Comparison of ENCODE assay signal across 8 cellular contexts in the genomic region with DNA sequence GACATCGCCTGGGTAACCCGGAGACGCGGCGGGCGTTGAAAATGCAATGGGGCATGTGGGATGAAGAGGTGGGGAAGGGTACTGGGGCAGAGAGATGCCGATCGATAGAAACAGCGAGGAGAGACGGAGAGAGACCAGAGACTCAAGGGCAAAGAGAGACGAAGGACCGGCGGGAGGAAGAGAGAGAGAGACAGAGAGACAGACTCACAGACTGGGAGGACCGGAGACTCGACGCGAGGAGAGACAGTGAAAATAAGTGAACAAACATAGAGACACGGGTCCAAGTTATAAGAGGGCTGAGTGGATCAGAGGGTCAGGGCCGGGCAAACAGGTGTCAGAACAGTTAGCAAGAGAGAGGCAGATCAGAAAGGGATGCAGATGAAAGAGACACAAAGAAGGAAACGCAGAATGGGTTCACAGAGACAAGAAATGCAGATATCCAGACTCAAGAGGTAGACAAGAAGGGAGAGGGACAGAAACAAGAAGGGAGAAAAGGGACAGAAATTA. TPM values are rescaled to one million over a fixed set of nuclear protein-coding genes. Genes with fewer than 3 reads are reported as not detected.
DNase-seq lines count a peak whose midpoint lies in the region; ATAC-seq and TF ChIP-seq lines count a peak whose summit lies in the region.

No MANE protein-coding gene starts in this region.

- H3K27me3 Mint-ChIP-seq in brain = peaks cover 5% of the 10 kb centered on the region

- no peak overlapping the region for H3K14ac ChIP-seq in mesenchymal stem cell (ENCODE audit: low read length in 2 of 2)

- H3K9me3 ChIP-seq in heart right ventricle (no peaks in the 10 kb centered on the region), mesenchymal stem cell (ENCODE audit: control insufficient read depth, low read length) (no peaks in the 10 kb centered on the region), upper lobe of right lung (no peaks in the 10 kb centered on the region)

- ATAC-seq in heart right ventricle (no peak), left cardiac atrium (no peak), upper lobe of right lung (no peak)

- H3K27ac ChIP-seq in heart right ventricle = peak overlapping the region; percentile 79 to 98 (median 92)
- peak overlapping the region; percentile 97 for H3K27ac ChIP-seq in mesenchymal stem cell (ENCODE audit: low read length, poor library complexity, severe bottlenecking)
- peak overlapping the region; percentile 94 for H3K27ac ChIP-seq in upper lobe of right lung

- no peak overlapping the region for H2AK5ac ChIP-seq in mesenchymal stem cell (ENCODE audit: low read length, severe bottlenecking)

- H3K4me2 ChIP-seq in mesenchymal stem cell (ENCODE audit: low read length, poor library complexity, severe bottlenecking) = peak overlapping the region; percentile 80

- peak overlapping the region; percentile 99 to 100 (median 100) for H3K27ac Mint-ChIP-seq in brain

- H3K9me3 Mint-ChIP-seq in brain = peaks cover 0 to 5% (median 0%) of the 10 kb centered on the region in 5 experiments

- H3K27me3 ChIP-seq in heart right ventricle (no peaks in the 10 kb centered on the region), mesenchymal stem cell (ENCODE audit: control insufficient read depth in 1 of 2, insufficient read depth in 1 of 2, low read length in 2 of 2) (no peaks in the 10 kb centered on the region), upper lobe of right lung (no peaks in the 10 kb centered on the region)

- peak overlapping the region; percentile 93 to 96 (median 94) for H3K4me3 Mint-ChIP-seq in brain

- no peak overlapping the region for H3K23ac ChIP-seq in mesenchymal stem cell (ENCODE audit: low read length in 2 of 2)

- H3K4me1 Mint-ChIP-seq in brain = peaks cover 59% of the 10 kb centered on the region

- H2BK120ac ChIP-seq in mesenchymal stem cell (ENCODE audit: low read depth, low read length) = no peak overlapping the region

- peaks cover 0 to 35% (median 5%) of the 10 kb centered on the region in 9 donors for H3K36me3 ChIP-seq in heart right ventricle
- H3K36me3 ChIP-seq in mesenchymal stem cell (ENCODE audit: control insufficient read depth in 1 of 2, insufficient read depth in 2 of 2, low read depth in 1 of 2, low read length in 2 of 2) = peaks cover 33 to 42% of the 10 kb centered on the region in 2 experiments
- peaks cover 13% of the 10 kb centered on the region for H3K36me3 ChIP-seq in upper lobe of right lung

- no peaks in the 10 kb centered on the region for H3K36me3 Mint-ChIP-seq in brain

- DNase-seq in heart right ventricle (no peak), left cardiac atrium (no peak), mesenchymal stem cell (no peak), upper lobe of right lung (no peak), DMS114 treated with DMSO at 0.1 percent for 48 hours (lab: John Stamatoyannopoulos, UW; ENCODE audit: unreplicated experiment) (no peak), NCI-H1436 treated with DMSO at 0.1 percent for 48 hours (lab: John Stamatoyannopoulos, UW) (no peak)
- DNase-seq in NK-92 treated with Interleukin-12 subunit alpha and Interleukin-12 subunit beta, amount 100 ng/mL, for 24 hours (lab: John Stamatoyannopoulos, UW) = no peak

- no peak overlapping the region for H2BK5ac ChIP-seq in mesenchymal stem cell (ENCODE audit: low read depth, low read length, poor library complexity, severe bottlenecking)

- peaks cover 4 to 36% (median 21%) of the 10 kb centered on the region in 9 donors for H3K4me1 ChIP-seq in heart right ventricle
- peaks cover 14% of the 10 kb centered on the region for H3K4me1 ChIP-seq in mesenchymal stem cell (ENCODE audit: control insufficient read depth, insufficient read depth, low read depth, low read length)
- H3K4me1 ChIP-seq in upper lobe of right lung = peaks cover 18% of the 10 kb centered on the region

- no peak overlapping the region for H4K8ac ChIP-seq in mesenchymal stem cell (ENCODE audit: low read length)

- H3K18ac ChIP-seq in mesenchymal stem cell (ENCODE audit: low read depth in 1 of 2, low read length in 2 of 2) = no peak overlapping the region

- no peak for TF ChIP-seq CTCF in heart right ventricle (IDR thresholded peaks at IDR 0.05)
- no peak for TF ChIP-seq CTCF in brain (conservative IDR thresholded peaks at IDR 0.05)
- no peak for TF ChIP-seq CTCF in upper lobe of right lung (IDR thresholded peaks at IDR 0.05)

- peak overlapping the region; percentile 42 for H2AFZ ChIP-seq in mesenchymal stem cell (ENCODE audit: low read depth, low read length)

- intact Hi-C loops in heart right ventricle (cut with DNase I) = loop anchor here in 1 of 10 donors (1.0 kb wide), 1 partner anchor 14 kb away; no protein-coding TSS in a partner anchor
- intact Hi-C loops in left cardiac atrium (cut with DNase I) = no loop called here
- intact Hi-C loops in upper lobe of right lung (cut with DNase I) = no loop called here

- H2BK12ac ChIP-seq in mesenchymal stem cell (ENCODE audit: low read length in 2 of 2) = no peak overlapping the region

- peak overlapping the region; percentile 99 for H3K9ac ChIP-seq in mesenchymal stem cell (ENCODE audit: low read length)

- no peak overlapping the region for H3K4ac ChIP-seq in mesenchymal stem cell (ENCODE audit: low read depth in 1 of 2, low read length in 2 of 2)

- no peak overlapping the region for H2BK15ac ChIP-seq in mesenchymal stem cell (ENCODE audit: low read depth, poor library complexity, severe bottlenecking)

- H3K79me1 ChIP-seq in mesenchymal stem cell (replicated peaks; ENCODE audit: low read length, poor library complexity, severe bottlenecking) = peaks cover 36% of the 10 kb centered on the region

- H3K4me3 ChIP-seq in heart right ventricle (peak overlapping the region in 9 of 10 donors; percentile 49 to 82 (median 66)), mesenchymal stem cell (ENCODE audit: insufficient read depth in 1 of 2, low read depth in 1 of 2, low read length in 2 of 2) (peak overlapping the region; percentile 82 to 91), upper lobe of right lung (peak overlapping the region; percentile 66)

- WGBS in heart right ventricle, 2 donors = 0 to 1% methylated on average over 20 of the region's 20 CpGs
- 3% methylated on average over 20 of the region's 20 CpGs for WGBS in mesenchymal stem cell

- H4K91ac ChIP-seq in mesenchymal stem cell (ENCODE audit: low read length) = no peak overlapping the region

RNA-seq across cellular contexts. Expression of a gene that starts 0.6 kb away (rescaled TPM):
- total RNA-seq in heart right ventricle = 10 to 100 TPM in 2 of 10 donors, 1 to 10 TPM in 8; 4.4 to 12.0 (median 8.3) TPM
- polyA plus RNA-seq in heart right ventricle = 10 to 100 TPM in 1 of 2 donors, 1 to 10 TPM in 1; 7.6 to 28.0 TPM
- total RNA-seq in left cardiac atrium = 10 to 100 TPM in 1 of 2 donors, 1 to 10 TPM in 1; 9.2 to 11.0 TPM
- 14.9 TPM for polyA plus RNA-seq in brain (ENCODE audit: insufficient read depth, low read depth, low replicate concordance)
- polyA plus RNA-seq in mesenchymal stem cell (2013, experiment 1 of 2) = 9.8 TPM
- polyA plus RNA-seq in mesenchymal stem cell (2013, experiment 2 of 2) = 8.9 TPM
- 44.3 TPM for total RNA-seq in upper lobe of right lung

RNA-seq across cellular contexts. Expression of a gene that starts 15.3 kb away (rescaled TPM):
- total RNA-seq in heart right ventricle = 100 to 1,000 TPM; 107 to 146 (median 122) TPM
- polyA plus RNA-seq in heart right ventricle = 100 to 1,000 TPM in 1 of 2 donors, 10 to 100 TPM in 1; 45.4 to 115 TPM
- 100 to 1,000 TPM in 1 of 2 donors, 10 to 100 TPM in 1; 91.4 to 113 TPM for total RNA-seq in left cardiac atrium
- 192 TPM for polyA plus RNA-seq in brain (ENCODE audit: insufficient read depth, low read depth, low replicate concordance)
- polyA plus RNA-seq in mesenchymal stem cell (2013, experiment 1 of 2) = 81.0 TPM
- 78.3 TPM for polyA plus RNA-seq in mesenchymal stem cell (2013, experiment 2 of 2)
- total RNA-seq in upper lobe of right lung = 53.8 TPM

RNA-seq across cellular contexts. Expression of a gene that starts 18.8 kb away (rescaled TPM):
- total RNA-seq in heart right ventricle = 100 to 1,000 TPM; 123 to 151 (median 131) TPM
- 100 to 1,000 TPM; 239 to 349 TPM for polyA plus RNA-seq in heart right ventricle
- total RNA-seq in left cardiac atrium = 100 to 1,000 TPM; 109 to 113 TPM
- 216 TPM for polyA plus RNA-seq in brain (ENCODE audit: insufficient read depth, low read depth, low replicate concordance)
- 148 TPM for polyA plus RNA-seq in mesenchymal stem cell (2013, experiment 1 of 2)
- polyA plus RNA-seq in mesenchymal stem cell (2013, experiment 2 of 2) = 144 TPM
- 96.5 TPM for total RNA-seq in upper lobe of right lung

RNA-seq across cellular contexts. Expression of a gene that starts 29.8 kb away (rescaled TPM):
- total RNA-seq in heart right ventricle (100 to 1,000 TPM; 121 to 163 (median 150) TPM), left cardiac atrium (100 to 1,000 TPM; 135 to 150 TPM), upper lobe of right lung (199 TPM)
- polyA plus RNA-seq in heart right ventricle (100 to 1,000 TPM; 105 to 129 TPM), brain (ENCODE audit: insufficient read depth, low read depth, low replicate concordance) (698 TPM)
- 229 TPM for polyA plus RNA-seq in mesenchymal stem cell (2013, experiment 1 of 2)
- 226 TPM for polyA plus RNA-seq in mesenchymal stem cell (2013, experiment 2 of 2)

RNA-seq across cellular contexts. Expression of a gene that starts 54.1 kb away (rescaled TPM):
- total RNA-seq in heart right ventricle (10 to 100 TPM in 5 of 10 donors, 1 to 10 TPM in 5; 7.7 to 13.3 (median 9.7) TPM), left cardiac atrium (10 to 100 TPM; 10.2 to 11.7 TPM), upper lobe of right lung (14.1 TPM)
- polyA plus RNA-seq in heart right ventricle (1 to 10 TPM; 7.1 to 8.7 TPM), brain (ENCODE audit: insufficient read depth, low read depth, low replicate concordance) (16.1 TPM)
- 12.3 TPM for polyA plus RNA-seq in mesenchymal stem cell (2013, experiment 1 of 2)
- polyA plus RNA-seq in mesenchymal stem cell (2013, experiment 2 of 2) = 12.7 TPM
